Comparison of ENCODE assay signal across 1 cellular context in genomic region chr2:158723921-158724802, GRCh38.
TF ChIP-seq lines count a peak whose summit lies in the region.

No MANE protein-coding gene starts in this region.

TF ChIP-seq in GM23338, 12 proteins besides CTCF, POLR2A, EP300 and RAD21 (continued from another document):
- TF ChIP-seq ZNF462 (CRISPR knock-in tag; IDR thresholded peaks at IDR 0.05) = no peak
- no peak for TF ChIP-seq ZNF114 (CRISPR knock-in tag; IDR thresholded peaks at IDR 0.05)
- TF ChIP-seq CREB1 (CRISPR knock-in tag; IDR thresholded peaks at IDR 0.05; ENCODE audit: low read depth) = no peak
- no peak for TF ChIP-seq REST (IDR thresholded peaks at IDR 0.05; ENCODE audit: unreplicated experiment)
TF ChIP-seq in GM23338: peak in this region for 0.
